In genomic region chr1:32647308-32648134, GRCh38 we compare ENCODE assay signal across 13 cellular contexts. TPM values are rescaled to one million over a fixed set of nuclear protein-coding genes. Genes with fewer than 3 reads are reported as not detected.
DNase-seq lines count a peak whose midpoint lies in the region; ATAC-seq, FAIRE-seq and TF ChIP-seq lines count a peak whose summit lies in the region.
"Had no signal": no experiment of that assay in that cellular context is flagged by ENCODE, and none has a peak within 500 bp of the region (broad histone marks: within the 10 kb centered on the region; RNA-seq: fewer than 3 reads in every experiment).

No MANE protein-coding gene starts in this region.

- FAIRE-seq in GM12878 (lab: Jason Lieb, UNC): no peak
- FAIRE-seq: small intestine had no signal

- H3K36me3 ChIP-seq in OCI-LY3 (replicated peaks; ENCODE audit: low read depth, low read length) (peaks cover 8% of the 10 kb centered on the region), GM12878 (ENCODE audit: control insufficient read depth in 2 of 2, insufficient read depth in 2 of 2, low read length in 1 of 2) (peaks cover 0 to under 1% of the 10 kb centered on the region in 2 experiments; a peak in 1 of 4 replicates), skeletal muscle satellite cell (ENCODE audit: insufficient read depth, low read length) (peaks cover 9% of the 10 kb centered on the region)

- in situ Hi-C loops in GM12878 (cut with MboI): no loop called here

- POLR2A ChIA-PET in GM12878 (lab: Charles Lee): interaction anchor here (0.6 to 0.8 kb wide), 4 partner anchors 25 to 1354 kb away, joined by 3 to 4 read pairs (median 3); no protein-coding TSS in a partner anchor

- intact Hi-C loops in GM12878 (cut with micrococcal nuclease; ENCODE audit: unreplicated experiment): no loop called here

- SMC1A ChIA-PET in GM12878 (lab: Charles Lee; ENCODE audit: uncharacterized antibody, unreplicated experiment): interaction anchor here (0.6 to 1.1 kb wide), 4 partner anchors 27 to 169 kb away, joined by 3 to 6 read pairs (median 4); no protein-coding TSS in a partner anchor

- H3K4me3 Mint-ChIP-seq in activated T-cell treated with anti-CD3 and anti-CD28 coated beads, Interleukin-2, amount 50 U/mL, for 24 hours: peak overlapping the region; percentile 98

- H3K27ac ChIP-seq in OCI-LY3 (ENCODE audit: low read length): no peak overlapping the region
- peak overlapping the region; percentile 50 for H3K27ac ChIP-seq in GM12878 (ENCODE audit: control insufficient read depth, insufficient read depth)

- H4K20me1 ChIP-seq in OCI-LY3 (ENCODE audit: insufficient read depth, low read length) (no peaks in the 10 kb centered on the region), GM12878 (ENCODE audit: control insufficient read depth, insufficient read depth) (no peaks in the 10 kb centered on the region)

- TF ChIP-seq EP300 in GM12878 (IDR thresholded peaks at IDR 0.05; ENCODE audit: borderline replicate concordance in 1 of 2, control insufficient read depth in 1 of 2, low read depth in 2 of 2, low read length in 2 of 2): no peak

- H3K4me1 Mint-ChIP-seq in activated T-cell treated with anti-CD3 and anti-CD28 coated beads, Interleukin-2, amount 50 U/mL, for 24 hours (ENCODE audit: low read depth): peaks cover 48% of the 10 kb centered on the region

- peak overlapping the region; percentile 100 for H3K27ac Mint-ChIP-seq in activated T-cell treated with anti-CD3 and anti-CD28 coated beads, Interleukin-2, amount 50 U/mL, for 24 hours

- peak overlapping the region; percentile 3; the same call in 1 of the 2 replicates for H3K4me2 ChIP-seq in OCI-LY3 (ENCODE audit: low read length)
- H3K4me2 ChIP-seq in GM12878 (ENCODE audit: control insufficient read depth, insufficient read depth): peak overlapping the region; percentile 77
- peak overlapping the region; percentile 11 for H3K4me2 ChIP-seq in skeletal muscle satellite cell (ENCODE audit: low read length)

- CTCF ChIA-PET in GM12878 (lab: Yijun Ruan, JAX): interaction anchor here (1.0 to 2.0 kb wide), 3 partner anchors 20 to 127 kb away, joined by 5 to 7 read pairs (median 5); no protein-coding TSS in a partner anchor

- no peak for ATAC-seq in GM12878
- ATAC-seq in GM19324 (IDR thresholded peaks at IDR 0.05; ENCODE audit: low FRiP score, unreplicated experiment): no peak
- no peak for ATAC-seq in HG02938 (IDR thresholded peaks at IDR 0.05; ENCODE audit: unreplicated experiment)

- DNase-seq in activated T-cell treated with anti-CD3 and anti-CD28 coated beads, Interleukin-2, amount 50 U/mL, for 24 hours: no peak
- no peak for DNase-seq in activated T-cell treated with anti-CD3 and anti-CD28 coated beads for 4 hours
- DNase-seq in GM12878 (ENCODE audit: low read depth, low spot score): no peak
- DNase-seq in AG08396 (ENCODE audit: low spot score): no peak
- DNase-seq: glutamatergic neuron, HCEC 1CT, NCI-H1436, NCI-H82, small intestine had no signal

- H3K79me2 ChIP-seq in OCI-LY3 (ENCODE audit: low read length) (peaks cover 70% of the 10 kb centered on the region), GM12878 (ENCODE audit: control insufficient read depth, insufficient read depth, low read length) (peaks cover 84% of the 10 kb centered on the region)

- no peak for TF ChIP-seq POLR2A in GM12878 (IDR thresholded peaks at IDR 0.05; ENCODE audit: low read depth, low read length)

- TF ChIP-seq CTCF in OCI-LY3 (IDR thresholded peaks at IDR 0.05; ENCODE audit: low read depth, low read length) (no peak), GM12878 (IDR thresholded peaks at IDR 0.05 in 2 of 3, conservative IDR thresholded peaks at IDR 0.05 in 1 of 3; ENCODE audit: control insufficient read depth in 2 of 3, extremely low read depth in 1 of 3, insufficient read depth in 1 of 3, low read depth in 3 of 3, low read length in 3 of 3) (no peak)

- peaks cover 55% of the 10 kb centered on the region for H3K36me3 Mint-ChIP-seq in activated T-cell treated with anti-CD3 and anti-CD28 coated beads, Interleukin-2, amount 50 U/mL, for 24 hours (ENCODE audit: low read depth)

- H3K9me3 Mint-ChIP-seq in activated T-cell treated with anti-CD3 and anti-CD28 coated beads, Interleukin-2, amount 50 U/mL, for 24 hours: no peaks in the 10 kb centered on the region

- no peaks in the 10 kb centered on the region for H3K27me3 ChIP-seq in OCI-LY3 (ENCODE audit: low read depth, low read length)
- no peaks in the 10 kb centered on the region for H3K27me3 ChIP-seq in GM12878 (replicated peaks in 1 of 2; ENCODE audit: control insufficient read depth in 2 of 2, insufficient read depth in 2 of 2, low read length in 1 of 2)
- H3K27me3 ChIP-seq in skeletal muscle satellite cell (ENCODE audit: control insufficient read depth, insufficient read depth, low read length): no peaks in the 10 kb centered on the region

- no peak for TF ChIP-seq RAD21 in GM12878 (IDR thresholded peaks at IDR 0.05; ENCODE audit: insufficient read depth, low read depth, low read length)

- no peaks in the 10 kb centered on the region for H3K9me3 ChIP-seq in OCI-LY3 (ENCODE audit: insufficient read depth, low read length)
- H3K9me3 ChIP-seq in GM12878 (replicated peaks; ENCODE audit: control insufficient read depth, insufficient read depth, low read length): no peaks in the 10 kb centered on the region
- no peaks in the 10 kb centered on the region for H3K9me3 ChIP-seq in skeletal muscle satellite cell (replicated peaks; ENCODE audit: low read length)

- no peaks in the 10 kb centered on the region for H3K27me3 Mint-ChIP-seq in activated T-cell treated with anti-CD3 and anti-CD28 coated beads, Interleukin-2, amount 50 U/mL, for 24 hours

- RAD21 ChIA-PET in GM12878 (lab: Charles Lee; ENCODE audit: unreplicated experiment): interaction anchor here (0.8 to 1.4 kb wide), 3 partner anchors 23 to 127 kb away, joined by 3 to 8 read pairs (median 3); no protein-coding TSS in a partner anchor

- no peak overlapping the region for H3K9ac ChIP-seq in OCI-LY3 (ENCODE audit: low read length)
- peak overlapping the region; percentile 44; the same call in 1 of the 2 replicates for H3K9ac ChIP-seq in GM12878 (ENCODE audit: control insufficient read depth, insufficient read depth, low read length)
- no peak overlapping the region for H3K9ac ChIP-seq in skeletal muscle satellite cell (ENCODE audit: low read depth, low read length)

- H3K4me3 ChIP-seq in OCI-LY3 (ENCODE audit: low read length) (no peak overlapping the region), GM12878 (peak overlapping the region; percentile 89), skeletal muscle satellite cell (ENCODE audit: low read length) (no peak overlapping the region)

- 3% methylated on average over 5 of the region's 6 CpGs for WGBS in GM12878 (ENCODE audit: insufficient coverage, insufficient replicate concordance, low lambda C conversion rate, missing lambda C conversion rate)

- H2AFZ ChIP-seq in OCI-LY3 (ENCODE audit: low read depth, low read length) (no peak overlapping the region), GM12878 (ENCODE audit: control insufficient read depth, low read depth, low read length) (no peak overlapping the region)

- no TSS peak for BruUV-seq in GM12878 (replicated peaks; lab: Mats Ljungman, UMichigan)

- H3K4me1 ChIP-seq in OCI-LY3 (ENCODE audit: low read length): peaks cover 16% of the 10 kb centered on the region
- peaks cover 3% of the 10 kb centered on the region; the same call in 1 of the 2 replicates for H3K4me1 ChIP-seq in GM12878 (ENCODE audit: control insufficient read depth, insufficient read depth, low read length)
- H3K4me1 ChIP-seq in skeletal muscle satellite cell (ENCODE audit: control insufficient read depth, insufficient read depth, low read length): peaks cover 21% of the 10 kb centered on the region

RNA-seq across cellular contexts. Expression of gene ZBTB8OS, which starts 2.8 kb away (rescaled TPM):
- total RNA-seq in GM12878 (2013; cell fraction: nucleolus; rRNA removed): 95.3 and 95.8 TPM in 2 replicates
- total RNA-seq in GM12878 (2014; rRNA removed) (77.9 and 83.8 TPM in 2 replicates), GM12878 (2014; rRNA removed; fragmentation: Illumina TruSeq; extraction: Trizol) (144 and 146 TPM in 2 replicates), GM12878 (2021) (77.8 and 88.9 TPM in 2 replicates)
- polyA plus RNA-seq in GM12878 (2011; ENCODE audit: low read depth): 228 TPM
- polyA plus RNA-seq in GM12878 (2011; rRNA removed) (131 and 193 TPM in 2 replicates), GM12878 (2014; fragmentation: Illumina TruSeq; extraction: Trizol) (133 and 180 TPM in 2 replicates), GM12878 (2014; fragmentation: Nextera tagmentation; extraction: Ambion mirVana) (100 to 1,000 TPM; 294 to 350 TPM), GM12878 (2014; rRNA removed) (123 and 150 TPM in 2 replicates), GM12878 (2016; fragmentation: Nextera tagmentation; extraction: Ambion mirVana) (100 to 1,000 TPM; 137 to 140 TPM)
- 59.4 and 71.0 TPM in 2 replicates for polyA plus RNA-seq in GM12878 (2011; cell fraction: cytosol; rRNA removed)
- polyA plus RNA-seq in GM12878 (2011; cell fraction: nucleus; rRNA removed): 53.0 and 53.4 TPM in 2 replicates
- polyA plus RNA-seq in GM12878 (2012): 109 and 139 TPM in 2 replicates
- polyA minus RNA-seq in GM12878 (2011; rRNA and poly(A)+ RNA removed): 21.7 and 34.6 TPM in 2 replicates
- polyA minus RNA-seq in GM12878 (2011; cell fraction: cytosol; rRNA and poly(A)+ RNA removed): 12.8 and 13.6 TPM in 2 replicates
- 10.4 and 16.4 TPM in 2 replicates for polyA minus RNA-seq in GM12878 (2011; cell fraction: nucleus; rRNA and poly(A)+ RNA removed)
- 29.4 and 38.0 TPM in 2 replicates for total RNA-seq in skeletal muscle satellite cell (2012; rRNA removed)

RNA-seq across cellular contexts. Expression of gene RBBP4, which starts 3.5 kb away (rescaled TPM):
- total RNA-seq in GM12878 (2013; cell fraction: nucleolus; rRNA removed): 185 and 189 TPM in 2 replicates
- total RNA-seq in GM12878 (2014; rRNA removed) (156 and 165 TPM in 2 replicates), GM12878 (2014; rRNA removed; fragmentation: Illumina TruSeq; extraction: Trizol) (194 TPM in 2 replicates), GM12878 (2021) (290 and 303 TPM in 2 replicates)
- polyA plus RNA-seq in GM12878 (2011; ENCODE audit: low read depth): 131 TPM
- polyA plus RNA-seq in GM12878 (2011; rRNA removed) (228 and 250 TPM in 2 replicates), GM12878 (2014; fragmentation: Illumina TruSeq; extraction: Trizol) (237 and 297 TPM in 2 replicates), GM12878 (2014; fragmentation: Nextera tagmentation; extraction: Ambion mirVana) (100 to 1,000 TPM; 120 to 234 TPM), GM12878 (2014; rRNA removed) (169 and 177 TPM in 2 replicates), GM12878 (2016; fragmentation: Nextera tagmentation; extraction: Ambion mirVana) (100 to 1,000 TPM; 342 to 357 TPM)
- 127 and 135 TPM in 2 replicates for polyA plus RNA-seq in GM12878 (2011; cell fraction: cytosol; rRNA removed)
- 156 and 168 TPM in 2 replicates for polyA plus RNA-seq in GM12878 (2011; cell fraction: nucleus; rRNA removed)
- 143 and 197 TPM in 2 replicates for polyA plus RNA-seq in GM12878 (2012)
- 209 and 276 TPM in 2 replicates for polyA minus RNA-seq in GM12878 (2011; rRNA and poly(A)+ RNA removed)
- polyA minus RNA-seq in GM12878 (2011; cell fraction: cytosol; rRNA and poly(A)+ RNA removed): 110 TPM in 2 replicates
- 73.5 and 94.8 TPM in 2 replicates for polyA minus RNA-seq in GM12878 (2011; cell fraction: nucleus; rRNA and poly(A)+ RNA removed)
- total RNA-seq in skeletal muscle satellite cell (2012; rRNA removed): 53.0 and 70.1 TPM in 2 replicates

RNA-seq across cellular contexts. Expression of gene SYNC, which starts 55.0 kb away (rescaled TPM):
- total RNA-seq in GM12878 (2013; cell fraction: nucleolus; rRNA removed): 1.8 TPM in 1 of 2 replicates, not detected in the other
- 0.27 TPM in 1 of 2 replicates, not detected in the other for total RNA-seq in GM12878 (2014; rRNA removed)
- 0.04 TPM in 1 of 2 replicates, not detected in the other for total RNA-seq in GM12878 (2014; rRNA removed; fragmentation: Illumina TruSeq; extraction: Trizol)
- total RNA-seq in GM12878 (2021): not detected in 2 replicates
- polyA plus RNA-seq in GM12878 (2011; ENCODE audit: low read depth): not detected
- 0.05 TPM in 1 of 2 replicates, not detected in the other for polyA plus RNA-seq in GM12878 (2011; rRNA removed)
- polyA plus RNA-seq in GM12878 (2011; cell fraction: cytosol; rRNA removed): not detected in 2 replicates
- not detected in 2 replicates for polyA plus RNA-seq in GM12878 (2011; cell fraction: nucleus; rRNA removed)
- polyA plus RNA-seq in GM12878 (2012): not detected in 2 replicates
- 0.05 TPM in 1 of 2 replicates, not detected in the other for polyA plus RNA-seq in GM12878 (2014; fragmentation: Illumina TruSeq; extraction: Trizol)
- polyA plus RNA-seq in GM12878 (2014; fragmentation: Nextera tagmentation; extraction: Ambion mirVana): not detected
- not detected in 2 replicates for polyA plus RNA-seq in GM12878 (2014; rRNA removed)
- polyA plus RNA-seq in GM12878 (2016; fragmentation: Nextera tagmentation; extraction: Ambion mirVana): under 1 TPM in 1 of 2 experiments, not detected in 1; 0.12 TPM
- polyA minus RNA-seq in GM12878 (2011; rRNA and poly(A)+ RNA removed): not detected in 2 replicates
- not detected in 2 replicates for polyA minus RNA-seq in GM12878 (2011; cell fraction: cytosol; rRNA and poly(A)+ RNA removed)
- not detected in 2 replicates for polyA minus RNA-seq in GM12878 (2011; cell fraction: nucleus; rRNA and poly(A)+ RNA removed)
- total RNA-seq in skeletal muscle satellite cell (2012; rRNA removed): 7.4 and 22.9 TPM in 2 replicates

Comparison
In these comparisons a context has a peak if more than half of its experiments do, and no peak if none do; other contexts are left out.
1. H3K4me2 ChIP-seq: peak in every context shown above with its lines; median percentile 77 in GM12878; 11 in skeletal muscle satellite cell; 3 in OCI-LY3.